In genomic region chr17:40349477-40350409, GRCh38 we compare ENCODE assay signal across 11 cellular contexts. TPM values are rescaled to one million over a fixed set of nuclear protein-coding genes. Genes with fewer than 3 reads are reported as not detected.
DNase-seq lines count a peak whose midpoint lies in the region; ATAC-seq and TF ChIP-seq lines count a peak whose summit lies in the region.
"Had no signal": no experiment of that assay in that cellular context is flagged by ENCODE, and none has a peak within 500 bp of the region (broad histone marks: within the 10 kb centered on the region; RNA-seq: fewer than 3 reads in every experiment).

No MANE protein-coding gene starts in this region.

- TF ChIP-seq CTCF in transverse colon (IDR thresholded peaks at IDR 0.05) (no peak), tibial artery (IDR thresholded peaks at IDR 0.05) (no peak)

- H4K5ac ChIP-seq in mesendoderm (ENCODE audit: low read length) = no peak overlapping the region

- no peak for ATAC-seq in GM18498 (IDR thresholded peaks at IDR 0.05; ENCODE audit: unreplicated experiment)

- CTCF ChIA-PET in activated naive CD4-positive, alpha-beta T cell treated with anti-CD3 and anti-CD28 coated beads, Interleukin-2, amount 10 ng/mL, durations not matched to agents 7 days and 5 days (lab: Charles Lee) = interaction anchor here (0.6 to 1.5 kb wide), 3 partner anchors 42 to 148 kb away, joined by 3 to 6 read pairs (median 4); no protein-coding TSS in a partner anchor

- no peak overlapping the region for H4K8ac ChIP-seq in mesendoderm (ENCODE audit: low read depth, low read length)

- peaks cover 34% of the 10 kb centered on the region for H3K36me3 Mint-ChIP-seq in activated naive CD4-positive, alpha-beta T cell treated with anti-CD3 and anti-CD28 coated beads, Interleukin-2, amount 10 ng/mL, durations not matched to agents 7 days and 5 days

- peaks cover 61% of the 10 kb centered on the region for H3K36me3 ChIP-seq in effector memory CD4-positive, alpha-beta T cell (ENCODE audit: control insufficient read depth, insufficient read depth, low read length)
- peaks cover 4% of the 10 kb centered on the region for H3K36me3 ChIP-seq in mesendoderm (ENCODE audit: control insufficient read depth, insufficient read depth, low read length)
- H3K36me3 ChIP-seq in transverse colon = peaks cover 0 to 10% (median 5%) of the 10 kb centered on the region in 4 donors
- H3K36me3 ChIP-seq in tibial artery = peaks cover 0 to 64% (median 61%) of the 10 kb centered on the region in 3 donors

- no CpG with 5 or more reads among the region's 23 CpGs for WGBS in mesendoderm (ENCODE audit: extremely low coverage, insufficient coverage, low lambda C conversion rate)
- 66% methylated on average over 23 of the region's 23 CpGs; no CpG with 5 or more reads in 1 of the 2 donors for WGBS in transverse colon (ENCODE audit: low coverage in 1 of 2), 2 donors

- peak overlapping the region; percentile 4 for H3K23ac ChIP-seq in mesendoderm (ENCODE audit: low read length)

- no peaks in the 10 kb centered on the region for H3K27me3 Mint-ChIP-seq in activated naive CD4-positive, alpha-beta T cell treated with anti-CD3 and anti-CD28 coated beads, Interleukin-2, amount 10 ng/mL, durations not matched to agents 7 days and 5 days

- no peak overlapping the region for H3K9ac ChIP-seq in mesendoderm (ENCODE audit: low read length)

- H2BK5ac ChIP-seq in mesendoderm (ENCODE audit: low read length) = peak overlapping the region; percentile 46

- in situ Hi-C loops in transverse colon (cut with MboI; ENCODE audit: low pct_ligation_motif_present in 1 of 4, low pct_unique_long_range_greater_than_20kb in 1 of 4, low sequenced_read_pairs in 3 of 4) = loop anchor here in 3 of 4 donors (5.0 to 10.0 kb wide), 2 partner anchors 47 to 155 kb away; no protein-coding TSS in a partner anchor

- H3K27ac Mint-ChIP-seq in activated naive CD4-positive, alpha-beta T cell treated with anti-CD3 and anti-CD28 coated beads, Interleukin-2, amount 10 ng/mL, durations not matched to agents 7 days and 5 days = peak overlapping the region; percentile 74

- no peaks in the 10 kb centered on the region for H3K9me3 ChIP-seq in effector memory CD4-positive, alpha-beta T cell (ENCODE audit: control insufficient read depth, low read length)
- no peaks in the 10 kb centered on the region for H3K9me3 ChIP-seq in transverse colon
- H3K9me3 ChIP-seq in tibial artery = no peaks in the 10 kb centered on the region

- H3K4me1 Mint-ChIP-seq in activated naive CD4-positive, alpha-beta T cell treated with anti-CD3 and anti-CD28 coated beads, Interleukin-2, amount 10 ng/mL, durations not matched to agents 7 days and 5 days = peaks cover 69% of the 10 kb centered on the region

- peak overlapping the region; percentile 51 for H3K56ac ChIP-seq in mesendoderm (ENCODE audit: low read length)

- H3K9me3 Mint-ChIP-seq in activated naive CD4-positive, alpha-beta T cell treated with anti-CD3 and anti-CD28 coated beads, Interleukin-2, amount 10 ng/mL, durations not matched to agents 7 days and 5 days = no peaks in the 10 kb centered on the region

- intact Hi-C loops in transverse colon (cut with DNase I; ENCODE audit: low total_unique reads) (no loop called here), tibial artery (cut with DNase I; ENCODE audit: low total_unique reads) (loop anchor here (2.0 to 10.0 kb wide), 2 partner anchors 41 to 185 kb away; partner anchors contain the start of gene RARA)

- H3K4ac ChIP-seq in mesendoderm (ENCODE audit: low read depth, low read length) = no peak overlapping the region

- DNase-seq in activated naive CD4-positive, alpha-beta T cell treated with anti-CD3 and anti-CD28 coated beads, Interleukin-2, amount 10 ng/mL, durations not matched to agents 7 days and 5 days = no peak
- no peak for DNase-seq in activated naive CD4-positive, alpha-beta T cell treated with Interleukin-2 at 50 U/mL for 16 hours
- DNase-seq in effector memory CD4-positive, alpha-beta T cell = no peak
- DNase-seq in mesendoderm = no peak
- no peak for DNase-seq in transverse colon
- DNase-seq in GDM1 (lab: John Stamatoyannopoulos, UW) = no peak
- DNase-seq in tibial artery = no peak
- DNase-seq: T-helper 1 cell had no signal

- TF ChIP-seq POLR2A in transverse colon (IDR thresholded peaks at IDR 0.05) = no peak

- H3K4me3 ChIP-seq in effector memory CD4-positive, alpha-beta T cell (ENCODE audit: insufficient read depth, low read depth, low read length, poor library complexity, severe bottlenecking) = no peak overlapping the region
- H3K4me3 ChIP-seq in mesendoderm (ENCODE audit: low read length) (no peak overlapping the region), transverse colon (no peak overlapping the region), tibial artery (no peak overlapping the region)
- H3K4me3 ChIP-seq: lung had no signal

- peaks cover 30% of the 10 kb centered on the region for H3K79me2 ChIP-seq in mesendoderm (ENCODE audit: control insufficient read depth, insufficient read depth, low read length)

- no peak overlapping the region for H2BK15ac ChIP-seq in mesendoderm (replicated peaks; ENCODE audit: low read depth)

- H3K4me1 ChIP-seq in effector memory CD4-positive, alpha-beta T cell (ENCODE audit: control insufficient read depth, insufficient read depth, low read length, poor library complexity, severe bottlenecking) = peaks cover 37% of the 10 kb centered on the region
- peaks cover 35% of the 10 kb centered on the region for H3K4me1 ChIP-seq in mesendoderm (ENCODE audit: control insufficient read depth, low read depth, low read length)
- H3K4me1 ChIP-seq in transverse colon = peaks cover 48 to 77% (median 51%) of the 10 kb centered on the region in 4 donors
- peaks cover 0 to 63% (median 55%) of the 10 kb centered on the region in 4 donors for H3K4me1 ChIP-seq in tibial artery

- H2BK120ac ChIP-seq in mesendoderm (ENCODE audit: low read depth, low read length) = no peak overlapping the region

- peak overlapping the region; percentile 23 for H3K27ac ChIP-seq in effector memory CD4-positive, alpha-beta T cell (ENCODE audit: insufficient read depth, low read length, poor library complexity, severe bottlenecking)
- H3K27ac ChIP-seq in mesendoderm (ENCODE audit: low read depth, low read length) = no peak overlapping the region
- H3K27ac ChIP-seq in transverse colon = peak overlapping the region; percentile 94 to 95 (median 95)
- peak overlapping the region in 1 of 2 donors; percentile 96 for H3K27ac ChIP-seq in tibial artery
- H3K27ac ChIP-seq: C4-2B had no signal

- H3K18ac ChIP-seq in mesendoderm (ENCODE audit: low read length) = no peak overlapping the region

- H2AK5ac ChIP-seq in mesendoderm (ENCODE audit: low read length) = peak overlapping the region; percentile 13

- peaks cover 30% of the 10 kb centered on the region for H3K79me1 ChIP-seq in mesendoderm (ENCODE audit: low read length)

- TF ChIP-seq EP300 in transverse colon (IDR thresholded peaks at IDR 0.05; ENCODE audit: low read depth) = no peak

- H3K4me3 Mint-ChIP-seq in activated naive CD4-positive, alpha-beta T cell treated with anti-CD3 and anti-CD28 coated beads, Interleukin-2, amount 10 ng/mL, durations not matched to agents 7 days and 5 days = no peak overlapping the region

- H3K4me2 ChIP-seq in mesendoderm (ENCODE audit: low read length) = no peak overlapping the region

- H3K27me3 ChIP-seq in effector memory CD4-positive, alpha-beta T cell (replicated peaks; ENCODE audit: control insufficient read depth, insufficient read depth, low read length, poor library complexity, severe bottlenecking) = no peaks in the 10 kb centered on the region
- no peaks in the 10 kb centered on the region for H3K27me3 ChIP-seq in mesendoderm (ENCODE audit: insufficient read depth, low read length, poor library complexity)
- no peaks in the 10 kb centered on the region for H3K27me3 ChIP-seq in transverse colon
- no peaks in the 10 kb centered on the region for H3K27me3 ChIP-seq in tibial artery

RNA-seq across cellular contexts. Expression of gene GJD3, which starts 14.8 kb away (rescaled TPM):
- polyA plus RNA-seq in mesendoderm (2013, experiment 1 of 2) = not detected
- not detected for polyA plus RNA-seq in mesendoderm (2013, experiment 2 of 2)
- not detected for total RNA-seq in transverse colon

RNA-seq across cellular contexts. Expression of gene RARA, which starts 40.8 kb away (rescaled TPM):
- 30.6 TPM for polyA plus RNA-seq in mesendoderm (2013, experiment 1 of 2)
- polyA plus RNA-seq in mesendoderm (2013, experiment 2 of 2) = 29.9 TPM
- 100 to 1,000 TPM in 1 of 4 donors, 10 to 100 TPM in 3; 23.5 to 110 (median 49.1) TPM for total RNA-seq in transverse colon
